In genomic region chr2:219916761-219917160, GRCh38 we compare ENCODE assay signal across 23 cellular contexts.
DNase-seq lines count a peak whose midpoint lies in the region; ATAC-seq, FAIRE-seq and TF ChIP-seq lines count a peak whose summit lies in the region.
"Had no signal": no experiment of that assay in that cellular context is flagged by ENCODE, and none has a peak within 500 bp of the region (broad histone marks: within the 10 kb centered on the region; RNA-seq: fewer than 3 reads in every experiment).

No MANE protein-coding gene starts in this region.

- FAIRE-seq in HepG2 (lab: Jason Lieb, UNC) (no peak), GM12891 (lab: Jason Lieb, UNC) (no peak)
- FAIRE-seq: H1 had no signal

- no peak overlapping the region for H3K4me3 Mint-ChIP-seq in neural progenitor cell
- H3K4me3 Mint-ChIP-seq: IgD-negative memory B cell had no signal

- H3K27ac ChIP-seq in HepG2 (ENCODE audit: extremely low read length, insufficient read depth, low read length): no peak overlapping the region
- no peak overlapping the region for H3K27ac ChIP-seq in right lobe of liver
- H3K27ac ChIP-seq in ectodermal cell (ENCODE audit: insufficient read depth, low read depth, low read length, poor library complexity, severe bottlenecking): peak overlapping the region; percentile 78
- peak overlapping the region; percentile 98 for H3K27ac ChIP-seq in neural progenitor cell
- H3K27ac ChIP-seq: KMS-11, PC-9, SJSA1 had no signal

- H3K4me1 Mint-ChIP-seq in neural progenitor cell: peaks cover 58% of the 10 kb centered on the region
- H3K4me1 Mint-ChIP-seq: IgD-negative memory B cell had no signal

- BruUV-seq in HepG2 (replicated peaks; lab: Mats Ljungman, UMichigan): no TSS peak

- TF ChIP-seq CTCF in HepG2 (CRISPR knock-in tag; IDR thresholded peaks at IDR 0.05) (no peak), right lobe of liver (IDR thresholded peaks at IDR 0.05) (no peak), neural progenitor cell (IDR thresholded peaks at IDR 0.05) (no peak), GM20000 (IDR thresholded peaks at IDR 0.05; ENCODE audit: extremely low read depth, missing control alignments) (no peak)

- H3K9me3 ChIP-seq in HepG2 (ENCODE audit: low read length) (no peaks in the 10 kb centered on the region), right lobe of liver (no peaks in the 10 kb centered on the region), ectodermal cell (ENCODE audit: control insufficient read depth, low read length) (no peaks in the 10 kb centered on the region), neural progenitor cell (ENCODE audit: low read depth) (no peaks in the 10 kb centered on the region)
- H3K9me3 ChIP-seq: SJSA1 had no signal

- peaks cover 0 to 32% of the 10 kb centered on the region in 2 experiments; a peak in 3 of 5 replicates for H3K27me3 ChIP-seq in HepG2 (ENCODE audit: control insufficient read depth in 1 of 2, insufficient read depth in 2 of 2, low read length in 2 of 2)
- H3K27me3 ChIP-seq in right lobe of liver: no peaks in the 10 kb centered on the region
- peaks cover 8% of the 10 kb centered on the region for H3K27me3 ChIP-seq in ectodermal cell (ENCODE audit: control insufficient read depth, insufficient read depth, low read length, poor library complexity, severe bottlenecking)
- H3K27me3 ChIP-seq in neural progenitor cell: no peaks in the 10 kb centered on the region
- H3K27me3 ChIP-seq: SJSA1 had no signal

- WGBS in HepG2 (ENCODE audit: low lambda C conversion rate): 26% methylated on average over 2 of the region's 2 CpGs
- WGBS in right lobe of liver (ENCODE audit: insufficient coverage, low coverage, low lambda C conversion rate, missing lambda C conversion rate): 59% methylated on average over 2 of the region's 2 CpGs
- 29 to 64% methylated on average over 1 to 2 of the region's 2 CpGs for WGBS in ectodermal cell, 2 experiments

- no peak for DNase-seq in HepG2 (ENCODE audit: low spot score)
- DNase-seq in right lobe of liver: no peak
- DNase-seq in neural progenitor cell (ENCODE audit: low spot score): peak; percentile 61
- DNase-seq in GM12891 (ENCODE audit: insufficient read length, low spot score): no peak
- no peak for DNase-seq in GM20000 (ENCODE audit: low spot score)
- DNase-seq: 8988T; DMS53; HCEC 1CT; NCI-H1105; NCI-H146; NCI-H1930; NCI-H2107; NCI-H524; NK-92 treated with Interleukin-12 subunit alpha and Interleukin-12 subunit beta, amount 100 ng/mL, for 24 hours; PC-9; Right ventricle myocardium superior; RPMI8226 had no signal

- in situ Hi-C loops in HepG2 (cut with HindIII; ENCODE audit: extremely low pct_ligation_motif_present, low pct_unique_long_range_greater_than_20kb): no loop called here

- H3K4me3 ChIP-seq in HepG2 (replicated peaks in 1 of 3; ENCODE audit: insufficient read depth in 1 of 3, low read depth in 2 of 3, low read length in 3 of 3) (no peak overlapping the region), right lobe of liver (no peak overlapping the region), ectodermal cell (ENCODE audit: insufficient read depth, low read depth, low read length) (no peak overlapping the region), neural progenitor cell (peak overlapping the region; percentile 23)
- H3K4me3 ChIP-seq: PC-9, SJSA1 had no signal

- H3K9me3 Mint-ChIP-seq in neural progenitor cell: peaks cover 9% of the 10 kb centered on the region
- H3K9me3 Mint-ChIP-seq: IgD-negative memory B cell had no signal

- H3K27me3 Mint-ChIP-seq in neural progenitor cell (ENCODE audit: insufficient read depth, low read depth): peaks cover 3% of the 10 kb centered on the region
- H3K27me3 Mint-ChIP-seq: IgD-negative memory B cell had no signal

- no peak for TF ChIP-seq EP300 in HepG2 (IDR thresholded peaks at IDR 0.05; ENCODE audit: low read depth in 2 of 2, low read length in 2 of 2)
- no peak for TF ChIP-seq EP300 in HepG2 (CRISPR knock-in tag; IDR thresholded peaks at IDR 0.05; ENCODE audit: borderline replicate concordance)

- peaks cover 58% of the 10 kb centered on the region for H3F3A ChIP-seq in neural progenitor cell (ENCODE audit: low read depth)

- H3K4me1 ChIP-seq in HepG2 (ENCODE audit: insufficient read depth, low read length) (no peaks in the 10 kb centered on the region), right lobe of liver (no peaks in the 10 kb centered on the region), ectodermal cell (ENCODE audit: control insufficient read depth, insufficient read depth, low read length) (peaks cover 44% of the 10 kb centered on the region), neural progenitor cell (peaks cover 76% of the 10 kb centered on the region)
- H3K4me1 ChIP-seq: SJSA1 had no signal

- H3K27ac Mint-ChIP-seq in neural progenitor cell: peak overlapping the region; percentile 67
- H3K27ac Mint-ChIP-seq: IgD-negative memory B cell had no signal

- CTCF ChIA-PET in HepG2 (lab: Yijun Ruan, JAX; ENCODE audit: low intra/inter-chr PET ratio, low total read pairs): no interaction called here

- no peaks in the 10 kb centered on the region for H3K36me3 Mint-ChIP-seq in neural progenitor cell
- H3K36me3 Mint-ChIP-seq: IgD-negative memory B cell had no signal

- POLR2A ChIA-PET in HepG2 (lab: Yijun Ruan, JAX): no interaction called here

- ATAC-seq in HepG2: no peak
- no peak for ATAC-seq in right lobe of liver
- no peak for ATAC-seq in GM18858 (IDR thresholded peaks at IDR 0.05; ENCODE audit: unreplicated experiment)

- H3K4me2 ChIP-seq in HepG2 (ENCODE audit: low read depth, low read length): no peak overlapping the region
- H3K4me2 ChIP-seq in neural progenitor cell: peak overlapping the region; percentile 80
- H3K4me2 ChIP-seq: KMS-11, PC-9 had no signal

- no peak overlapping the region for H2AFZ ChIP-seq in HepG2 (ENCODE audit: low read length)
- H2AFZ ChIP-seq in neural progenitor cell (replicated peaks): no peak overlapping the region
- H2AFZ ChIP-seq: PC-9 had no signal

- H3K79me2 ChIP-seq in HepG2 (ENCODE audit: insufficient read depth, low read length) (no peaks in the 10 kb centered on the region), neural progenitor cell (ENCODE audit: low read depth) (no peaks in the 10 kb centered on the region)

- H4K20me1 ChIP-seq in HepG2 (ENCODE audit: insufficient read depth, low read length): no peaks in the 10 kb centered on the region
- peaks cover 16% of the 10 kb centered on the region for H4K20me1 ChIP-seq in neural progenitor cell (ENCODE audit: low read depth)

- no peak for TF ChIP-seq RAD21 in HepG2 (CRISPR knock-in tag; IDR thresholded peaks at IDR 0.05)

- intact Hi-C loops in HepG2 (cut with micrococcal nuclease; ENCODE audit: unreplicated experiment): no loop called here
- intact Hi-C loops in right lobe of liver (cut with DNase I): no loop called here

- H3K9ac ChIP-seq in HepG2 (ENCODE audit: insufficient read depth, low read depth, low read length) (no peak overlapping the region), neural progenitor cell (no peak overlapping the region)
- H3K9ac ChIP-seq: KMS-11 had no signal

- H3K36me3 ChIP-seq in HepG2 (replicated peaks in 1 of 2; ENCODE audit: control insufficient read depth in 1 of 2, insufficient read depth in 2 of 2, low read length in 2 of 2) (no peaks in the 10 kb centered on the region), right lobe of liver (no peaks in the 10 kb centered on the region), ectodermal cell (ENCODE audit: control insufficient read depth, insufficient read depth, low read length) (no peaks in the 10 kb centered on the region), neural progenitor cell (no peaks in the 10 kb centered on the region)
- H3K36me3 ChIP-seq: SJSA1 had no signal

- TF ChIP-seq POLR2A in HepG2 (IDR thresholded peaks at IDR 0.05; ENCODE audit: insufficient read depth in 1 of 2, low read depth in 2 of 2, low read length in 2 of 2) (no peak), right lobe of liver (IDR thresholded peaks at IDR 0.05) (no peak), GM12891 (IDR thresholded peaks at IDR 0.05; ENCODE audit: low read depth, low read length) (no peak)

TF ChIP-seq in HepG2, 621 proteins besides CTCF, POLR2A, EP300 and RAD21 (continues in another document):
- TF ChIP-seq KDM2A (CRISPR knock-in tag; IDR thresholded peaks at IDR 0.05; ENCODE audit: borderline replicate concordance, low read depth) (no peak), ZFP91 (CRISPR knock-in tag; IDR thresholded peaks at IDR 0.05; ENCODE audit: borderline replicate concordance) (no peak), HNF4A (CRISPR knock-in tag; IDR thresholded peaks at IDR 0.05) (no peak)

TF ChIP-seq in GM12891, 5 proteins besides CTCF, POLR2A, EP300 and RAD21:
- TF ChIP-seq PAX5 (IDR thresholded peaks at IDR 0.05; ENCODE audit: insufficient read depth, low read length, severe bottlenecking) (no peak), POU2F2 (IDR thresholded peaks at IDR 0.05; ENCODE audit: low read depth, low read length) (no peak), TAF1 (IDR thresholded peaks at IDR 0.05; ENCODE audit: low read depth, low read length) (no peak), SPI1 (IDR thresholded peaks at IDR 0.05; ENCODE audit: low read depth, low read length) (no peak), POLR2AphosphoS5 (IDR thresholded peaks at IDR 0.05; ENCODE audit: low read depth, low read length) (no peak)

Comparison
In these comparisons a context has a peak if more than half of its experiments do, and no peak if none do; other contexts are left out.
1. H3K27ac ChIP-seq: peak in ectodermal cell (single experiment) and neural progenitor cell (single experiment); none in HepG2 (single experiment) and right lobe of liver (0 of 3).